In the genomic region with DNA sequence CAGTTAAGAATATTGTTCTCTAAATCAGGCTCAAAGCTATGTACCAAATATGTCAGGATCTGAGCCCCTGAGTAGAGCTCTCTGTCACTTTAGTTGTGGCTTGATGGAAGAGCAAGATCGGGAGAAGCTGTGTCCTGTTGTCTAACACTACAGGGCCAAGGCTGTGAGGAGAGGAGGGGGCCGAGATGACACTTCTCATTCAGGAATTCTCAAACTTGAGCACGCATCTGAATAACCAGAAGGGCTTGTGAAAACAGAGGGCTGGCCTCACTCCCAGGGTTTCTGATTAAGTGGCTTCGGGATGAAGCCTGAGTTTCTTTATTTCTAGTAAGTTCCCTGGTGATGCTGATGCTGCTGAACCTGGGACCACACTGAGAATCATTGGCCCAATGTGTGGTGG, we compare ENCODE assay signal across 15 cellular contexts.
DNase-seq lines count a peak whose midpoint lies in the region; ATAC-seq, FAIRE-seq and TF ChIP-seq lines count a peak whose summit lies in the region.
"Had no signal": no experiment of that assay in that cellular context is flagged by ENCODE, and none has a peak within 500 bp of the region (broad histone marks: within the 10 kb centered on the region; RNA-seq: fewer than 3 reads in every experiment).

No MANE protein-coding gene starts in this region.

- no peak overlapping the region for H3K23ac ChIP-seq in H9 (ENCODE audit: insufficient read length, low read depth, low read length)

- H3K27me3 Mint-ChIP-seq in H9 (ENCODE audit: low read depth) (no peaks in the 10 kb centered on the region), endodermal cell (ENCODE audit: insufficient read depth) (no peaks in the 10 kb centered on the region)
- no peaks in the 10 kb centered on the region for H3K27me3 Mint-ChIP-seq in activated T-cell treated with anti-CD3 and anti-CD28 coated beads, Interleukin-2, amount 50 U/mL, for 72 hours (ENCODE audit: low read depth)

- H3T11ph ChIP-seq in H9 (ENCODE audit: low read length): no peak overlapping the region

- peaks cover 6% of the 10 kb centered on the region; the same call in 1 of the 2 replicates for H3K4me1 ChIP-seq in H9 (ENCODE audit: insufficient read depth, low read length)
- no peaks in the 10 kb centered on the region for H3K4me1 ChIP-seq in endodermal cell (ENCODE audit: control insufficient read depth, insufficient read depth, low read length)
- peaks cover 15% of the 10 kb centered on the region for H3K4me1 ChIP-seq in keratinocyte (ENCODE audit: control insufficient read depth, extremely low read depth, insufficient read depth, low read length)
- H3K4me1 ChIP-seq in thyroid gland: no peaks in the 10 kb centered on the region
- no peaks in the 10 kb centered on the region for H3K4me1 ChIP-seq in right cardiac atrium (ENCODE audit: control insufficient read depth, insufficient read depth, low read length)
- H3K4me1 ChIP-seq: BLaER1 treated with 17β-estradiol and CSF1 and Interleukin-3, amounts not matched to agents 10 nM and 100 nM; HAP-1 had no signal

- no peaks in the 10 kb centered on the region for H3K9me3 ChIP-seq in H9 (ENCODE audit: control insufficient read depth, low read depth, low read length)
- H3K9me3 ChIP-seq in endodermal cell (ENCODE audit: control insufficient read depth, low read length): no peaks in the 10 kb centered on the region
- no peaks in the 10 kb centered on the region for H3K9me3 ChIP-seq in keratinocyte (ENCODE audit: control insufficient read depth, low read depth, low read length)
- H3K9me3 ChIP-seq in thyroid gland: no peaks in the 10 kb centered on the region
- no peaks in the 10 kb centered on the region for H3K9me3 ChIP-seq in right cardiac atrium (ENCODE audit: control insufficient read depth, low read length)
- H3K9me3 ChIP-seq: BLaER1 treated with 17β-estradiol and CSF1 and Interleukin-3, amounts not matched to agents 10 nM and 100 nM; HAP-1 had no signal

- no peak overlapping the region for H2BK12ac ChIP-seq in H9 (ENCODE audit: insufficient read length, low read depth, low read length)

- H4K5ac ChIP-seq in H9 (ENCODE audit: insufficient read length, low read depth, low read length): no peak overlapping the region

- no peaks in the 10 kb centered on the region for H3K79me2 ChIP-seq in H9 (ENCODE audit: insufficient read depth, low read length)
- no peaks in the 10 kb centered on the region for H3K79me2 ChIP-seq in keratinocyte (ENCODE audit: control insufficient read depth, insufficient read depth, low read length)

- H2AFZ ChIP-seq in H9 (ENCODE audit: low read length) (no peak overlapping the region), keratinocyte (ENCODE audit: control insufficient read depth, low read length) (peak overlapping the region; percentile 56)
- H2AFZ ChIP-seq: GM23248 had no signal

- H3K4me3 Mint-ChIP-seq in H9 (no peak overlapping the region), endodermal cell (no peak overlapping the region)
- H3K4me3 Mint-ChIP-seq in activated T-cell treated with anti-CD3 and anti-CD28 coated beads, Interleukin-2, amount 50 U/mL, for 72 hours: no peak overlapping the region
- H3K4me3 Mint-ChIP-seq: CD4-positive, CD25-positive, alpha-beta regulatory T cell had no signal

- H3K9me3 Mint-ChIP-seq in H9: no peaks in the 10 kb centered on the region
- no peaks in the 10 kb centered on the region for H3K9me3 Mint-ChIP-seq in endodermal cell
- H3K9me3 Mint-ChIP-seq in activated T-cell treated with anti-CD3 and anti-CD28 coated beads, Interleukin-2, amount 50 U/mL, for 72 hours: no peaks in the 10 kb centered on the region

- H3K27ac Mint-ChIP-seq in H9 (peak overlapping the region in 1 of 3 experiments; percentile 50; a peak in 2 of 7 replicates), endodermal cell (no peak overlapping the region)
- H3K27ac Mint-ChIP-seq in activated T-cell treated with anti-CD3 and anti-CD28 coated beads, Interleukin-2, amount 50 U/mL, for 72 hours: no peak overlapping the region

- no peak for FAIRE-seq in keratinocyte (lab: Jason Lieb, UNC)
- FAIRE-seq: HepG2 had no signal

- H3K18ac ChIP-seq in H9 (ENCODE audit: insufficient read length, low read depth, low read length): no peak overlapping the region

- DNase-seq in H9: peak; percentile 32
- peak; percentile 81 for DNase-seq in endodermal cell
- DNase-seq in keratinocyte (ENCODE audit: low read depth, low spot score): no peak
- DNase-seq in thyroid gland: peak; percentile 13 to 30
- no peak for DNase-seq in activated T-cell treated with anti-CD3 and anti-CD28 coated beads, Interleukin-2, amount 50 U/mL, for 72 hours
- no peak for DNase-seq in right cardiac atrium
- DNase-seq: ACHN; Calu3; CD4-positive, CD25-positive, alpha-beta regulatory T cell; DMS 273 treated with DMSO at 0.1 percent for 48 hours had no signal

- no peak overlapping the region for H3K14ac ChIP-seq in H9 (ENCODE audit: insufficient read depth, low read length)

- no peak for TF ChIP-seq POLR2A in thyroid gland (IDR thresholded peaks at IDR 0.05)

- H3K79me1 ChIP-seq in H9 (ENCODE audit: insufficient read depth, low read depth, low read length, poor library complexity, severe bottlenecking): no peaks in the 10 kb centered on the region

- H3K36me3 ChIP-seq in endodermal cell (ENCODE audit: control insufficient read depth, insufficient read depth, low read length) (no peaks in the 10 kb centered on the region), keratinocyte (ENCODE audit: control insufficient read depth in 2 of 2, extremely low read depth in 1 of 2, insufficient read depth in 2 of 2, low read length in 2 of 2) (no peaks in the 10 kb centered on the region), thyroid gland (no peaks in the 10 kb centered on the region)
- H3K36me3 ChIP-seq: BLaER1 treated with 17β-estradiol and CSF1 and Interleukin-3, amounts not matched to agents 10 nM and 100 nM; HAP-1 had no signal

- intact Hi-C loops in thyroid gland (cut with DNase I) (no loop called here), right cardiac atrium (cut with DNase I) (no loop called here)

- dilution Hi-C loops in keratinocyte (cut with MboI; ENCODE audit: extremely low pct_ligation_motif_present, low sequenced_read_pairs): no loop called here

- WGBS in H9 (ENCODE audit: extremely low coverage, insufficient read length, low lambda C conversion rate): no CpG with 5 or more reads among the region's 4 CpGs
- 24 to 34% methylated on average over 4 of the region's 4 CpGs for whole genome bisulfite sequencing in endodermal cell (ENCODE audit: insufficient coverage in 1 of 2, insufficient read length in 1 of 2), 2 experiments
- 8 to 18% methylated on average over 4 of the region's 4 CpGs for WGBS in thyroid gland, 2 donors
- WGBS in right cardiac atrium: 22% methylated on average over 4 of the region's 4 CpGs

- H3K36me3 Mint-ChIP-seq in H9 (ENCODE audit: insufficient read depth in 1 of 3, low read depth in 3 of 3) (no peaks in the 10 kb centered on the region), endodermal cell (ENCODE audit: low read depth) (no peaks in the 10 kb centered on the region)
- peaks cover 0 to 1% of the 10 kb centered on the region in 2 donors for H3K36me3 Mint-ChIP-seq in activated T-cell treated with anti-CD3 and anti-CD28 coated beads, Interleukin-2, amount 50 U/mL, for 72 hours (ENCODE audit: insufficient read depth in 2 of 2)
- H3K36me3 Mint-ChIP-seq: CD4-positive, CD25-positive, alpha-beta regulatory T cell had no signal

- H2BK120ac ChIP-seq in H9 (ENCODE audit: low read depth, low read length, poor library complexity, severe bottlenecking): no peak overlapping the region

- no peak overlapping the region for H2BK5ac ChIP-seq in H9 (ENCODE audit: insufficient read length, low read length)

- no peak overlapping the region for H3K27ac ChIP-seq in H9 (ENCODE audit: insufficient read length, low read depth, low read length)
- no peak overlapping the region for H3K27ac ChIP-seq in endodermal cell (ENCODE audit: low read depth, low read length)
- H3K27ac ChIP-seq in keratinocyte (ENCODE audit: control insufficient read depth, insufficient read depth, low read length): no peak overlapping the region
- no peak overlapping the region for H3K27ac ChIP-seq in thyroid gland
- H3K27ac ChIP-seq in right cardiac atrium (ENCODE audit: low read length): no peak overlapping the region
- H3K27ac ChIP-seq: BLaER1 treated with 17β-estradiol and CSF1 and Interleukin-3, amounts not matched to agents 10 nM and 100 nM; GM23248 had no signal

- H3K23me2 ChIP-seq in H9 (ENCODE audit: insufficient read length, low read depth, low read length, poor library complexity, severe bottlenecking): no peaks in the 10 kb centered on the region

- H3K9ac ChIP-seq in H9 (ENCODE audit: extremely low read depth, insufficient read length, low read length) (no peak overlapping the region), endodermal cell (ENCODE audit: extremely low read depth, low read length, poor library complexity, severe bottlenecking) (no peak overlapping the region), keratinocyte (ENCODE audit: control insufficient read depth, extremely low read depth, insufficient read depth, low read length) (no peak overlapping the region)
- H3K9ac ChIP-seq: BLaER1 treated with 17β-estradiol and CSF1 and Interleukin-3, amounts not matched to agents 10 nM and 100 nM; GM23248 had no signal

- H4K20me1 ChIP-seq in H9 (ENCODE audit: control insufficient read depth, insufficient read depth, insufficient read length) (no peaks in the 10 kb centered on the region), keratinocyte (ENCODE audit: control insufficient read depth, extremely low read depth, insufficient read depth, low read length) (no peaks in the 10 kb centered on the region)
- H4K20me1 ChIP-seq: BLaER1 treated with 17β-estradiol and CSF1 and Interleukin-3, amounts not matched to agents 10 nM and 100 nM had no signal

- H2BK15ac ChIP-seq in H9 (ENCODE audit: low read depth, low read length): no peak overlapping the region

- TF ChIP-seq CTCF in H9 (conservative IDR thresholded peaks at IDR 0.05) (no peak), endodermal cell (conservative IDR thresholded peaks at IDR 0.05) (no peak), keratinocyte (optimal IDR thresholded peaks at IDR 0.05 in 1 of 3, IDR thresholded peaks at IDR 0.05 in 1 of 3, conservative IDR thresholded peaks at IDR 0.05 in 1 of 3; ENCODE audit: extremely low read depth in 1 of 3, insufficient read depth in 2 of 3, low read length in 3 of 3) (no peak), thyroid gland (IDR thresholded peaks at IDR 0.05) (no peak)

- no peak for ATAC-seq in activated T-cell treated with anti-CD3 and anti-CD28 coated beads, Interleukin-2, amount 50 U/mL, for 72 hours (replicated peaks in 1 of 2)
- ATAC-seq in GM19035 (IDR thresholded peaks at IDR 0.05; ENCODE audit: unreplicated experiment): no peak
- ATAC-seq in right cardiac atrium: no peak
- ATAC-seq: HepG2 had no signal

- no peak overlapping the region for H3K4me2 ChIP-seq in H9 (ENCODE audit: insufficient read depth, insufficient read length, low read length)
- no peak overlapping the region for H3K4me2 ChIP-seq in keratinocyte (ENCODE audit: control insufficient read depth, extremely low read depth, insufficient read depth, low read depth, low read length)
- H3K4me2 ChIP-seq: BLaER1 treated with 17β-estradiol and CSF1 and Interleukin-3, amounts not matched to agents 10 nM and 100 nM had no signal

- no peak overlapping the region for H3K56ac ChIP-seq in H9 (ENCODE audit: insufficient read length, low read depth, low read length)

- H3K4me1 Mint-ChIP-seq in H9 (peaks cover 18 to 24% of the 10 kb centered on the region in 2 experiments), endodermal cell (peaks cover 22% of the 10 kb centered on the region)
- no peaks in the 10 kb centered on the region for H3K4me1 Mint-ChIP-seq in activated T-cell treated with anti-CD3 and anti-CD28 coated beads, Interleukin-2, amount 50 U/mL, for 72 hours (ENCODE audit: low read depth)
- H3K4me1 Mint-ChIP-seq: CD4-positive, CD25-positive, alpha-beta regulatory T cell had no signal

- H3K27me3 ChIP-seq in H9 (ENCODE audit: insufficient read depth, low read length) (no peaks in the 10 kb centered on the region), endodermal cell (ENCODE audit: control insufficient read depth, insufficient read depth, low read length, poor library complexity, severe bottlenecking) (no peaks in the 10 kb centered on the region), keratinocyte (ENCODE audit: control insufficient read depth, extremely low read depth, insufficient read depth, low read length) (no peaks in the 10 kb centered on the region), thyroid gland (no peaks in the 10 kb centered on the region), right cardiac atrium (ENCODE audit: control insufficient read depth, insufficient read depth) (no peaks in the 10 kb centered on the region)
- H3K27me3 ChIP-seq: BLaER1 treated with 17β-estradiol and CSF1 and Interleukin-3, amounts not matched to agents 10 nM and 100 nM had no signal

- H2AK5ac ChIP-seq in H9 (ENCODE audit: insufficient read length, low read length): no peak overlapping the region

- H3K4ac ChIP-seq in H9 (ENCODE audit: low read depth, low read length): no peak overlapping the region

- H4K8ac ChIP-seq in H9 (replicated peaks; ENCODE audit: insufficient read length, low read depth, low read length): no peak overlapping the region

- no peaks in the 10 kb centered on the region for H3K9me1 ChIP-seq in keratinocyte (ENCODE audit: control insufficient read depth, extremely low read depth, insufficient read depth, low read length)

- no peak overlapping the region for H2BK20ac ChIP-seq in H9 (ENCODE audit: low read depth, low read length, poor library complexity, severe bottlenecking)

- no peak overlapping the region for H3K4me3 ChIP-seq in endodermal cell (ENCODE audit: low read length)
- H3K4me3 ChIP-seq in keratinocyte (ENCODE audit: control insufficient read depth in 2 of 3, extremely low read depth in 1 of 3, insufficient read depth in 2 of 3, low read depth in 1 of 3, low read length in 3 of 3): no peak overlapping the region
- no peak overlapping the region for H3K4me3 ChIP-seq in thyroid gland (replicated peaks in 1 of 3)
- H3K4me3 ChIP-seq in right cardiac atrium (ENCODE audit: low read length): no peak overlapping the region
- H3K4me3 ChIP-seq: BLaER1 treated with 17β-estradiol and CSF1 and Interleukin-3, amounts not matched to agents 10 nM and 100 nM; GM23248; HAP-1 had no signal

- H4K91ac ChIP-seq in H9 (ENCODE audit: insufficient read length, low read depth, low read length): no peak overlapping the region

Comparison
In these comparisons a context has a peak if more than half of its experiments do, and no peak if none do; other contexts are left out.
1. DNase-seq: peak in H9 (single experiment), endodermal cell (single experiment) and thyroid gland (2 of 2); none in keratinocyte (single experiment), activated T-cell treated with anti-CD3 and anti-CD28 coated beads, Interleukin-2, amount 50 U/mL, for 72 hours (0 of 2) and right cardiac atrium (0 of 3).